ENCODE assay signal across 8 cellular contexts in the genomic region with DNA sequence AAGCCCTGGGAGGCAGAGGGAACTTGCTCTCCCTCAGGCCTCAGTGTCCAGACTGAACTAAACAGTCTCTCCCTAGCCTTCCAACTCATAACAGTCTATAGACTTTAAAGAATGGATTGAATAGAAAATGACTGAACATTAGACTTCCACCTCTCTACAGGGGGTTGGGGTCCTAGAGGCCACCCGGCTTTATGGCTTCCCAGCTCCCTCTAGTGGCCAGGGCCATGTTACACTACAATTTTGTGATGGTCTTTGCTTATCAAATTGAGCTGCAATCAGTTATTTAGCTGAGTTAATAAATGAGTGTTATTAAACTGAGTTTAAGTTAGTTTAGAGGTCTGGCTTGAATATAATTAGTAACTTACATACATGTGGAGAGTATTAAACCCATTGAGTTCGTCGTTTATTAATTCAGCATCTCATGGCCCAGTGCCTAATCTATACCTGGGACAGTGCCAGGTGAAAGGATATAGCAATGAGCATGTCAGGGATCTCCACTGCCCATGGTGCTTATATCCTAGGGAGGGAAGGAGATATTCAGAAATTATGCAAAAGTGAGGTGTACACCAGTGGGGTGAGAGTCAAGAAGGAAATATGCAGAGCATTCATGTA.
DNase-seq lines count a peak whose midpoint lies in the region; ATAC-seq, FAIRE-seq and TF ChIP-seq lines count a peak whose summit lies in the region.

No MANE protein-coding gene starts in this region.

- intact Hi-C loops in activated T-helper 1 cell treated with anti-CD3 and anti-CD28 coated beads, Interleukin-12 subunit alpha, Interleukin-12 subunit beta, Interleukin-2, Interleukin-4 antibody, amounts not matched to agents 30 ng/mL and 10 ng/mL and 1 ng/mL, durations not matched to agents 14 hours and 24 hours and 36 hours (cut with micrococcal nuclease), result loop anchor here (1.0 to 2.0 kb wide), 4 partner anchors 78 to 225 kb away; no protein-coding TSS in a partner anchor

- H3K27ac Mint-ChIP-seq in activated CD4-positive, alpha-beta T cell treated with anti-CD3 and anti-CD28 coated beads, Interleukin-2, amount 10 ng/mL, durations not matched to agents 7 days and 5 days, result no peak overlapping the region
- H3K27ac Mint-ChIP-seq in osteocyte (ENCODE audit: unreplicated experiment), result no peak overlapping the region
- no peak overlapping the region for H3K27ac Mint-ChIP-seq in activated T-helper 1 cell treated with anti-CD3 and anti-CD28 coated beads, Interleukin-12 subunit alpha, Interleukin-12 subunit beta, Interleukin-2, Interleukin-4 antibody, amounts not matched to agents 30 ng/mL and 10 ng/mL and 1 ng/mL, durations not matched to agents 14 hours and 24 hours and 36 hours

- peaks cover 11% of the 10 kb centered on the region for H3K27me3 Mint-ChIP-seq in activated CD4-positive, alpha-beta T cell treated with anti-CD3 and anti-CD28 coated beads, Interleukin-2, amount 10 ng/mL, durations not matched to agents 7 days and 5 days
- no peaks in the 10 kb centered on the region for H3K27me3 Mint-ChIP-seq in osteocyte (ENCODE audit: unreplicated experiment)
- H3K27me3 Mint-ChIP-seq in activated T-helper 1 cell treated with anti-CD3 and anti-CD28 coated beads, Interleukin-12 subunit alpha, Interleukin-12 subunit beta, Interleukin-2, Interleukin-4 antibody, amounts not matched to agents 30 ng/mL and 10 ng/mL and 1 ng/mL, durations not matched to agents 14 hours and 24 hours and 36 hours (ENCODE audit: insufficient read depth), result peaks cover 7% of the 10 kb centered on the region

- H3K9me3 Mint-ChIP-seq in activated CD4-positive, alpha-beta T cell treated with anti-CD3 and anti-CD28 coated beads, Interleukin-2, amount 10 ng/mL, durations not matched to agents 7 days and 5 days, result no peaks in the 10 kb centered on the region
- no peaks in the 10 kb centered on the region for H3K9me3 Mint-ChIP-seq in osteocyte (ENCODE audit: unreplicated experiment)
- no peaks in the 10 kb centered on the region for H3K9me3 Mint-ChIP-seq in activated T-helper 1 cell treated with anti-CD3 and anti-CD28 coated beads, Interleukin-12 subunit alpha, Interleukin-12 subunit beta, Interleukin-2, Interleukin-4 antibody, amounts not matched to agents 30 ng/mL and 10 ng/mL and 1 ng/mL, durations not matched to agents 14 hours and 24 hours and 36 hours

- DNase-seq in Ammon's horn (ENCODE audit: low spot score) (peak; percentile 35), NB4 (ENCODE audit: low read depth) (peak; percentile 75), epithelial cell of esophagus (ENCODE audit: low read depth) (peak; percentile 61), osteocyte (ENCODE audit: extremely low spot score, unreplicated experiment) (no peak), frontal cortex (ENCODE audit: low spot score in 2 of 2) (no peak)
- DNase-seq in activated CD4-positive, alpha-beta T cell treated with anti-CD3 and anti-CD28 coated beads, Interleukin-2, amount 10 ng/mL, durations not matched to agents 7 days and 5 days, result peak; percentile 46
- no peak for DNase-seq in activated T-helper 1 cell treated with anti-CD3 and anti-CD28 coated beads, Interleukin-12 subunit alpha, Interleukin-12 subunit beta, Interleukin-2, Interleukin-4 antibody, amounts not matched to agents 30 ng/mL and 10 ng/mL and 1 ng/mL, durations not matched to agents 14 hours and 24 hours and 36 hours (ENCODE audit: low spot score)

- TF ChIP-seq CTCF in NB4 (IDR thresholded peaks at IDR 0.05; ENCODE audit: low read depth, low read length), result peak; percentile 72
- peak; percentile 91 for TF ChIP-seq CTCF in epithelial cell of esophagus (IDR thresholded peaks at IDR 0.05; ENCODE audit: insufficient read depth, low read depth, low read length, missing control alignments)
- TF ChIP-seq CTCF in osteocyte (IDR thresholded peaks at IDR 0.05), result peak; percentile 93

- CTCF ChIA-PET in activated CD4-positive, alpha-beta T cell treated with anti-CD3 and anti-CD28 coated beads, Interleukin-2, amount 10 ng/mL, durations not matched to agents 7 days and 5 days (lab: Charles Lee), result interaction anchor here (0.6 to 1.8 kb wide), 10 partner anchors 10 to 227 kb away, joined by 3 to 6 read pairs (median 4); no protein-coding TSS in a partner anchor

- no peak for FAIRE-seq in frontal cortex (lab: Jason Lieb, UNC)

- no peak overlapping the region for H3K4me3 Mint-ChIP-seq in activated CD4-positive, alpha-beta T cell treated with anti-CD3 and anti-CD28 coated beads, Interleukin-2, amount 10 ng/mL, durations not matched to agents 7 days and 5 days
- H3K4me3 Mint-ChIP-seq in osteocyte (ENCODE audit: unreplicated experiment), result no peak overlapping the region
- H3K4me3 Mint-ChIP-seq in activated T-helper 1 cell treated with anti-CD3 and anti-CD28 coated beads, Interleukin-12 subunit alpha, Interleukin-12 subunit beta, Interleukin-2, Interleukin-4 antibody, amounts not matched to agents 30 ng/mL and 10 ng/mL and 1 ng/mL, durations not matched to agents 14 hours and 24 hours and 36 hours, result no peak overlapping the region

- H3K4me1 Mint-ChIP-seq in activated CD4-positive, alpha-beta T cell treated with anti-CD3 and anti-CD28 coated beads, Interleukin-2, amount 10 ng/mL, durations not matched to agents 7 days and 5 days, result no peaks in the 10 kb centered on the region
- peaks cover 13% of the 10 kb centered on the region for H3K4me1 Mint-ChIP-seq in osteocyte (ENCODE audit: unreplicated experiment)
- no peaks in the 10 kb centered on the region for H3K4me1 Mint-ChIP-seq in activated T-helper 1 cell treated with anti-CD3 and anti-CD28 coated beads, Interleukin-12 subunit alpha, Interleukin-12 subunit beta, Interleukin-2, Interleukin-4 antibody, amounts not matched to agents 30 ng/mL and 10 ng/mL and 1 ng/mL, durations not matched to agents 14 hours and 24 hours and 36 hours (ENCODE audit: low read depth)

- POLR2A ChIA-PET in activated CD4-positive, alpha-beta T cell treated with anti-CD3 and anti-CD28 coated beads, Interleukin-2, amount 10 ng/mL, durations not matched to agents 7 days and 5 days (lab: Charles Lee), result interaction anchor here (0.9 kb wide), 1 partner anchor 224 kb away, joined by 3 read pairs; no protein-coding TSS in a partner anchor

- no peak for TF ChIP-seq POLR2A in NB4 (IDR thresholded peaks at IDR 0.05; ENCODE audit: extremely low read depth, insufficient read length)

- H3K4me3 ChIP-seq in NB4 (ENCODE audit: low read depth, low read length), result no peak overlapping the region
- no peak overlapping the region for H3K4me3 ChIP-seq in epithelial cell of esophagus (ENCODE audit: low read length)

- ATAC-seq in GM18870 (IDR thresholded peaks at IDR 0.05; ENCODE audit: unreplicated experiment), result peak; percentile 55

- H3K36me3 Mint-ChIP-seq in activated CD4-positive, alpha-beta T cell treated with anti-CD3 and anti-CD28 coated beads, Interleukin-2, amount 10 ng/mL, durations not matched to agents 7 days and 5 days (ENCODE audit: low read depth), result no peaks in the 10 kb centered on the region
- peaks cover 2% of the 10 kb centered on the region for H3K36me3 Mint-ChIP-seq in osteocyte (ENCODE audit: unreplicated experiment)
- H3K36me3 Mint-ChIP-seq in activated T-helper 1 cell treated with anti-CD3 and anti-CD28 coated beads, Interleukin-12 subunit alpha, Interleukin-12 subunit beta, Interleukin-2, Interleukin-4 antibody, amounts not matched to agents 30 ng/mL and 10 ng/mL and 1 ng/mL, durations not matched to agents 14 hours and 24 hours and 36 hours (ENCODE audit: low read depth), result no peaks in the 10 kb centered on the region

Comparison
In these comparisons a context has a peak if more than half of its experiments do, and no peak if none do; other contexts are left out.
1. DNase-seq: peak in Ammon's horn (single experiment), NB4 (single experiment), activated CD4-positive, alpha-beta T cell treated with anti-CD3 and anti-CD28 coated beads, Interleukin-2, amount 10 ng/mL, durations not matched to agents 7 days and 5 days (single experiment) and epithelial cell of esophagus (single experiment); none in osteocyte (single experiment), activated T-helper 1 cell treated with anti-CD3 and anti-CD28 coated beads, Interleukin-12 subunit alpha, Interleukin-12 subunit beta, Interleukin-2, Interleukin-4 antibody, amounts not matched to agents 30 ng/mL and 10 ng/mL and 1 ng/mL, durations not matched to agents 14 hours and 24 hours and 36 hours (single experiment) and frontal cortex (0 of 2).
2. Peak in every context shown above with its lines, with median percentiles within 50 percentile points of each other: CTCF ChIP-seq.